In genomic region chr2:61658841-61659780, GRCh38 we compare ENCODE assay signal across 9 cellular contexts.
DNase-seq lines count a peak whose midpoint lies in the region; ATAC-seq, FAIRE-seq and TF ChIP-seq lines count a peak whose summit lies in the region.
"Had no signal": no experiment of that assay in that cellular context is flagged by ENCODE, and none has a peak within 500 bp of the region (broad histone marks: within the 10 kb centered on the region; RNA-seq: fewer than 3 reads in every experiment).

No MANE protein-coding gene starts in this region.

- H4K20me1 ChIP-seq in keratinocyte (ENCODE audit: control insufficient read depth, extremely low read depth, insufficient read depth, low read length): no peaks in the 10 kb centered on the region

- no peaks in the 10 kb centered on the region for H3K27me3 ChIP-seq in keratinocyte (ENCODE audit: control insufficient read depth, extremely low read depth, insufficient read depth, low read length)

- no peaks in the 10 kb centered on the region for H3K9me1 ChIP-seq in keratinocyte (ENCODE audit: control insufficient read depth, extremely low read depth, insufficient read depth, low read length)

- no peaks in the 10 kb centered on the region for H3K27me3 Mint-ChIP-seq in stimulated activated memory B cell treated with anti-CD40 and anti-IgM and Interleukin-4, amounts not matched to agents 10 μg/mL and 1 μg/mL and 100 μg/mL, for 72 hours

- no peaks in the 10 kb centered on the region for H3K79me2 ChIP-seq in keratinocyte (ENCODE audit: control insufficient read depth, insufficient read depth, low read length)

- in situ Hi-C loops in astrocyte of the cerebellum (cut with HindIII; ENCODE audit: low sequenced_read_pairs): no loop called here

- dilution Hi-C loops in keratinocyte (cut with MboI; ENCODE audit: extremely low pct_ligation_motif_present, low sequenced_read_pairs): no loop called here

- H2AFZ ChIP-seq in keratinocyte (ENCODE audit: control insufficient read depth, low read length): no peak overlapping the region

- TF ChIP-seq CTCF in astrocyte of the cerebellum (IDR thresholded peaks at IDR 0.05; ENCODE audit: low read depth, low read length, missing control alignments) (peak; percentile 62), keratinocyte (optimal IDR thresholded peaks at IDR 0.05 in 1 of 3, IDR thresholded peaks at IDR 0.05 in 1 of 3, conservative IDR thresholded peaks at IDR 0.05 in 1 of 3; ENCODE audit: extremely low read depth in 1 of 3, insufficient read depth in 2 of 3, low read length in 3 of 3) (peak; percentile 45 to 48 (median 46))

- no peak overlapping the region for H3K4me3 Mint-ChIP-seq in stimulated activated memory B cell treated with anti-CD40 and anti-IgM and Interleukin-4, amounts not matched to agents 10 μg/mL and 1 μg/mL and 100 μg/mL, for 72 hours
- H3K4me3 Mint-ChIP-seq: activated naive CD8-positive, alpha-beta T cell treated with anti-CD3 and anti-CD28 coated beads, Interleukin-2, amount 10 ng/mL, durations not matched to agents 7 days and 5 days had no signal

- no peaks in the 10 kb centered on the region for H3K36me3 Mint-ChIP-seq in stimulated activated memory B cell treated with anti-CD40 and anti-IgM and Interleukin-4, amounts not matched to agents 10 μg/mL and 1 μg/mL and 100 μg/mL, for 72 hours
- H3K36me3 Mint-ChIP-seq: activated naive CD8-positive, alpha-beta T cell treated with anti-CD3 and anti-CD28 coated beads, Interleukin-2, amount 10 ng/mL, durations not matched to agents 7 days and 5 days had no signal

- FAIRE-seq in keratinocyte (lab: Jason Lieb, UNC): peak; percentile 26

- H3K9me3 Mint-ChIP-seq in stimulated activated memory B cell treated with anti-CD40 and anti-IgM and Interleukin-4, amounts not matched to agents 10 μg/mL and 1 μg/mL and 100 μg/mL, for 72 hours: no peaks in the 10 kb centered on the region
- H3K9me3 Mint-ChIP-seq: activated naive CD8-positive, alpha-beta T cell treated with anti-CD3 and anti-CD28 coated beads, Interleukin-2, amount 10 ng/mL, durations not matched to agents 7 days and 5 days had no signal

- H3K4me2 ChIP-seq in keratinocyte (ENCODE audit: control insufficient read depth, extremely low read depth, insufficient read depth, low read depth, low read length): no peak overlapping the region

- no peak overlapping the region for H3K4me3 ChIP-seq in astrocyte of the cerebellum (ENCODE audit: low read depth, low read length)
- no peak overlapping the region for H3K4me3 ChIP-seq in keratinocyte (ENCODE audit: control insufficient read depth in 2 of 3, extremely low read depth in 1 of 3, insufficient read depth in 2 of 3, low read depth in 1 of 3, low read length in 3 of 3)

- no peak overlapping the region for H3K27ac ChIP-seq in keratinocyte (ENCODE audit: control insufficient read depth, insufficient read depth, low read length)

- H3K4me1 Mint-ChIP-seq in stimulated activated memory B cell treated with anti-CD40 and anti-IgM and Interleukin-4, amounts not matched to agents 10 μg/mL and 1 μg/mL and 100 μg/mL, for 72 hours: no peaks in the 10 kb centered on the region

- H3K9me3 ChIP-seq in keratinocyte (ENCODE audit: control insufficient read depth, low read depth, low read length): no peaks in the 10 kb centered on the region

- no peaks in the 10 kb centered on the region for H3K4me1 ChIP-seq in keratinocyte (ENCODE audit: control insufficient read depth, extremely low read depth, insufficient read depth, low read length)

- DNase-seq in SIG-M5 treated with dmso at 0.1 percent for 504 hours (lab: John Stamatoyannopoulos, UW; ENCODE audit: unreplicated experiment): peak; percentile 20
- DNase-seq in SIG-M5 (lab: John Stamatoyannopoulos, UW): no peak
- peak; percentile 50 for DNase-seq in MV-4-11 (lab: John Stamatoyannopoulos, UW)
- peak; percentile 20 for DNase-seq in astrocyte of the cerebellum (ENCODE audit: low read depth)
- DNase-seq in keratinocyte (ENCODE audit: low read depth, low spot score): no peak
- DNase-seq in stimulated activated CD4-positive, alpha-beta T cell treated with anti-CD3 and anti-CD28 coated beads, Interleukin-2, amount 100 ng/mL, for 48 hours: no peak
- no peak for DNase-seq in stimulated activated CD8-positive, alpha-beta memory T cell treated with anti-CD3 and anti-CD28 coated beads, Interleukin-4, amount 100 ng/mL, for 48 hours
- DNase-seq: activated naive CD8-positive, alpha-beta T cell treated with anti-CD3 and anti-CD28 coated beads, Interleukin-2, amount 10 ng/mL, durations not matched to agents 7 days and 5 days had no signal

- no peak overlapping the region for H3K27ac Mint-ChIP-seq in stimulated activated memory B cell treated with anti-CD40 and anti-IgM and Interleukin-4, amounts not matched to agents 10 μg/mL and 1 μg/mL and 100 μg/mL, for 72 hours
- H3K27ac Mint-ChIP-seq: activated naive CD8-positive, alpha-beta T cell treated with anti-CD3 and anti-CD28 coated beads, Interleukin-2, amount 10 ng/mL, durations not matched to agents 7 days and 5 days had no signal

- H3K9ac ChIP-seq in keratinocyte (ENCODE audit: control insufficient read depth, extremely low read depth, insufficient read depth, low read length): no peak overlapping the region

- no peaks in the 10 kb centered on the region for H3K36me3 ChIP-seq in keratinocyte (ENCODE audit: control insufficient read depth in 2 of 2, extremely low read depth in 1 of 2, insufficient read depth in 2 of 2, low read length in 2 of 2)

- ATAC-seq in stimulated activated memory B cell treated with anti-CD40 and anti-IgM and Interleukin-4, amounts not matched to agents 10 μg/mL and 1 μg/mL and 100 μg/mL, for 72 hours: no peak

Comparison
In these comparisons a context has a peak if more than half of its experiments do, and no peak if none do; other contexts are left out.
1. DNase-seq: peak in SIG-M5 treated with dmso at 0.1 percent for 504 hours (single experiment), MV-4-11 (single experiment) and astrocyte of the cerebellum (single experiment); none in SIG-M5 (single experiment), keratinocyte (single experiment), stimulated activated CD4-positive, alpha-beta T cell treated with anti-CD3 and anti-CD28 coated beads, Interleukin-2, amount 100 ng/mL, for 48 hours (0 of 2) and stimulated activated CD8-positive, alpha-beta memory T cell treated with anti-CD3 and anti-CD28 coated beads, Interleukin-4, amount 100 ng/mL, for 48 hours (single experiment).